In the genomic region with DNA sequence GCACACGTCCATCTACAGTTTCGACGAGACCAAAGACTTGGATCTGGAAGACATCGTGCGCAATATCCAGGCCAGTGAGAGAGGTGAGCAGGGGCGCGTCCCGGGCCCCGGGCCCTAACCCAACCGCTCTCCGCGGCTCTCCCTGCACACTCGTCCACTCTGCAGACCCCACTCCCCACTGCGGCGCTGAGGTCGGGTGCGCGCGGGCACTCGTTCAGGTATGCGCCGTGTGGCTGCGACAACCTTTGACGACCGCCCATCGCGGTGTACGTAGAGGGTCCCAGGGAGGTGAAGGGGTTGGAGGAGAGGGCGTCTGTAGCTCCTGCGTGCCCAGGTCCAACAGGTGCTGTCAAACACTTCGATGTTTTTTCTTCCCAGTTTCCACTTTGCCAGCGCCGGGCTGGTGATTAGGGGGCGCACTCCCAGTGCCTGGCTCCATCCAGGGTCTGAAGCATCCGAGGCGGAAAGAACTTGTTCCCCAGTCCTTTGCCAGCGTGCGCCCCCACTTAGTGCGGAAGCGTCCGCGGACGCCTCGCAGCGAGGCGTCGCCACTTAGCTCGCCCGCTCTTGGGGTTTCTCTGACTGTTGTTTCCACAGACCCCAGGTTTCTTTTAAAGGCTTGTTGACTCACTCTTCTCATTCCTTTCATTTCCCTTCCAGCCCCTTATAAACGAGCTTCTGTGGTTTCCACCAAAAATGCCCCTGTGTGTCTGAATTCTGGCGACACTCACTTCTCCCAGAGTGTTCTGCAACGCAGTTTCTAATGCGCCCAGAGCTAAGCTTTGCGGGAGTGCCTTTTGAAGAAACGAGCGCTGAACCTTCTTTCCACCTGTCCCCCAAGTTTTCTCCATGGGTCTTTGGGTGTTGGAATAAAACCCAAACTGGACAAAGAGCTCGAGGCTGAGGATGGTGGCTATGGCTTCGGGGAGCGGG, we compare ENCODE assay signal across 9 cellular contexts. TPM values are rescaled to one million over a fixed set of nuclear protein-coding genes. Genes with fewer than 3 reads are reported as not detected.
A peak's percentile ranks its signal among the peaks of the same experiment; 100 is the strongest.
DNase-seq lines count a peak whose midpoint lies in the region; ATAC-seq and TF ChIP-seq lines count a peak whose summit lies in the region.
"Had no signal": no experiment of that assay in that cellular context is flagged by ENCODE, and none has a peak within 500 bp of the region (broad histone marks: within the 10 kb centered on the region; RNA-seq: fewer than 3 reads in every experiment).

No MANE protein-coding gene starts in this region.

- peaks cover 87% of the 10 kb centered on the region for H3K27me3 Mint-ChIP-seq in activated T-cell treated with anti-CD3 and anti-CD28 coated beads, Interleukin-2, amount 50 U/mL, for 24 hours
- H3K27me3 Mint-ChIP-seq in brain, result peaks cover 91% of the 10 kb centered on the region
- peaks cover 22% of the 10 kb centered on the region for H3K27me3 Mint-ChIP-seq in memory B cell

- DNase-seq in activated T-cell treated with anti-CD3 and anti-CD28 coated beads, Interleukin-2, amount 50 U/mL, for 24 hours, result no peak
- DNase-seq in activated T-cell treated with anti-CD3 and anti-CD28 coated beads for 4 hours (no peak), memory B cell (ENCODE audit: low spot score in 2 of 2) (no peak), thyroid gland (peak; percentile 8 to 24), nucleus accumbens (lab: John Stamatoyannopoulos, UW) (no peak), CD1c-positive myeloid dendritic cell (ENCODE audit: extremely low spot score) (no peak), pons (ENCODE audit: low spot score) (no peak)
- DNase-seq: DMS153 had no signal

- no peak for ATAC-seq in memory B cell (ENCODE audit: low read depth)

- H3K4me1 ChIP-seq in thyroid gland, result peaks cover 13 to 18% of the 10 kb centered on the region in 2 donors

- no peaks in the 10 kb centered on the region for H3K36me3 ChIP-seq in thyroid gland

- WGBS in thyroid gland, 2 donors, result 5 to 11% methylated on average over 29 to 52 of the region's 59 CpGs

- no peak for TF ChIP-seq CTCF in brain (conservative IDR thresholded peaks at IDR 0.05)
- no peak for TF ChIP-seq CTCF in thyroid gland (IDR thresholded peaks at IDR 0.05)

- H3K4me3 ChIP-seq in thyroid gland (replicated peaks in 1 of 3), result peak overlapping the region; percentile 22 to 60 (median 48)

- H3K36me3 Mint-ChIP-seq in activated T-cell treated with anti-CD3 and anti-CD28 coated beads, Interleukin-2, amount 50 U/mL, for 24 hours (ENCODE audit: low read depth), result no peaks in the 10 kb centered on the region
- H3K36me3 Mint-ChIP-seq in brain (no peaks in the 10 kb centered on the region), memory B cell (peaks cover 1% of the 10 kb centered on the region)

- peak overlapping the region; percentile 34 for H3K4me3 Mint-ChIP-seq in activated T-cell treated with anti-CD3 and anti-CD28 coated beads, Interleukin-2, amount 50 U/mL, for 24 hours
- H3K4me3 Mint-ChIP-seq in brain (peak overlapping the region; percentile 82 to 91 (median 88)), memory B cell (peak overlapping the region; percentile 29)

- H3K27me3 ChIP-seq in thyroid gland, result no peaks in the 10 kb centered on the region

- intact Hi-C loops in thyroid gland (cut with DNase I), result loop anchor here (5.0 kb wide), 1 partner anchor 135 kb away; no protein-coding TSS in a partner anchor

- H3K4me1 Mint-ChIP-seq in activated T-cell treated with anti-CD3 and anti-CD28 coated beads, Interleukin-2, amount 50 U/mL, for 24 hours (ENCODE audit: low read depth), result peaks cover 44% of the 10 kb centered on the region
- peaks cover 37% of the 10 kb centered on the region for H3K4me1 Mint-ChIP-seq in brain
- peaks cover 15% of the 10 kb centered on the region for H3K4me1 Mint-ChIP-seq in memory B cell

- no peaks in the 10 kb centered on the region for H3K9me3 Mint-ChIP-seq in activated T-cell treated with anti-CD3 and anti-CD28 coated beads, Interleukin-2, amount 50 U/mL, for 24 hours
- peaks cover 5 to 11% (median 10%) of the 10 kb centered on the region in 5 experiments for H3K9me3 Mint-ChIP-seq in brain
- no peaks in the 10 kb centered on the region for H3K9me3 Mint-ChIP-seq in memory B cell

- no peaks in the 10 kb centered on the region for H3K9me3 ChIP-seq in thyroid gland

- peak overlapping the region; percentile 56 for H3K27ac Mint-ChIP-seq in activated T-cell treated with anti-CD3 and anti-CD28 coated beads, Interleukin-2, amount 50 U/mL, for 24 hours
- peak overlapping the region in 3 of 5 experiments; percentile 18 to 92 (median 68) for H3K27ac Mint-ChIP-seq in brain
- H3K27ac Mint-ChIP-seq in memory B cell, result no peak overlapping the region

- peak overlapping the region in 2 of 3 donors; percentile 87 to 95 for H3K27ac ChIP-seq in thyroid gland

- TF ChIP-seq POLR2A in thyroid gland (IDR thresholded peaks at IDR 0.05), result no peak

RNA-seq across cellular contexts. Expression of gene NPR3, which starts 1.6 kb away (rescaled TPM):
- polyA plus RNA-seq in brain (ENCODE audit: insufficient read depth, low read depth, low replicate concordance), result 0.17 TPM
- 10 to 100 TPM; 25.4 to 45.1 (median 31.5) TPM for total RNA-seq in thyroid gland

Comparison
In these comparisons a context has a peak if more than half of its experiments do, and no peak if none do; other contexts are left out.
1. DNase-seq: peak in thyroid gland (2 of 2); none in activated T-cell treated with anti-CD3 and anti-CD28 coated beads, Interleukin-2, amount 50 U/mL, for 24 hours (single experiment), activated T-cell treated with anti-CD3 and anti-CD28 coated beads for 4 hours (single experiment), memory B cell (0 of 2), nucleus accumbens (0 of 56), CD1c-positive myeloid dendritic cell (single experiment) and pons (single experiment).
2. H3K4me3 Mint-ChIP-seq: peak in every context shown above with its lines; median percentile 88 in brain; 34 in activated T-cell treated with anti-CD3 and anti-CD28 coated beads, Interleukin-2, amount 50 U/mL, for 24 hours; 29 in memory B cell.